Comparison of ENCODE assay signal across 8 cellular contexts in genomic region chr11:106076421-106076922, GRCh38. TPM values are rescaled to one million over a fixed set of nuclear protein-coding genes. Genes with fewer than 3 reads are reported as not detected.
A peak's percentile ranks its signal among the peaks of the same experiment; 100 is the strongest.
DNase-seq lines count a peak whose midpoint lies in the region; ATAC-seq and TF ChIP-seq lines count a peak whose summit lies in the region.

No MANE protein-coding gene starts in this region.

- H3K27ac ChIP-seq in Peyer's patch (peak overlapping the region; percentile 92 to 97 (median 94)), duodenal mucosa (ENCODE audit: low read depth, low read length) (peak overlapping the region; percentile 91)

- POLR2A ChIA-PET in activated CD4-positive, alpha-beta T cell treated with anti-CD3 and anti-CD28 coated beads, Interleukin-2, amount 10 ng/mL, durations not matched to agents 7 days and 5 days (lab: Charles Lee): no interaction called here

- no peaks in the 10 kb centered on the region for H3K9me3 Mint-ChIP-seq in activated CD4-positive, alpha-beta T cell treated with anti-CD3 and anti-CD28 coated beads, Interleukin-2, amount 10 ng/mL, durations not matched to agents 7 days and 5 days
- H3K9me3 Mint-ChIP-seq in naive B cell: no peaks in the 10 kb centered on the region

- H3K4me3 Mint-ChIP-seq in activated CD4-positive, alpha-beta T cell treated with anti-CD3 and anti-CD28 coated beads, Interleukin-2, amount 10 ng/mL, durations not matched to agents 7 days and 5 days: peak overlapping the region; percentile 95
- peak overlapping the region; percentile 91 to 100 (median 98) for H3K4me3 Mint-ChIP-seq in naive B cell

- H3K9me3 ChIP-seq in Peyer's patch: no peaks in the 10 kb centered on the region
- no peaks in the 10 kb centered on the region for H3K9me3 ChIP-seq in duodenal mucosa (ENCODE audit: control insufficient read depth in 1 of 2, low read length in 2 of 2)

- H3K4me1 Mint-ChIP-seq in activated CD4-positive, alpha-beta T cell treated with anti-CD3 and anti-CD28 coated beads, Interleukin-2, amount 10 ng/mL, durations not matched to agents 7 days and 5 days: peaks cover 47% of the 10 kb centered on the region
- H3K4me1 Mint-ChIP-seq in naive B cell: peaks cover 28 to 34% (median 30%) of the 10 kb centered on the region in 3 donors

- DNase-seq in activated CD4-positive, alpha-beta T cell treated with anti-CD3 and anti-CD28 coated beads, Interleukin-2, amount 10 ng/mL, durations not matched to agents 7 days and 5 days: peak; percentile 12
- no peak for DNase-seq in activated CD4-positive, alpha-beta T cell treated with anti-CD3 and anti-CD28 coated beads for 4 hours
- DNase-seq in Peyer's patch: peak in 2 of 3 donors; percentile 50 to 55
- DNase-seq in naive B cell: peak; percentile 3
- no peak for DNase-seq in HuH-7.5 (ENCODE audit: low spot score)

- H3K4me3 ChIP-seq in Peyer's patch (peak overlapping the region; percentile 73 to 93 (median 88)), duodenal mucosa (ENCODE audit: low read depth in 1 of 2, low read length in 2 of 2) (peak overlapping the region; percentile 94 to 98)

- H3K36me3 Mint-ChIP-seq in activated CD4-positive, alpha-beta T cell treated with anti-CD3 and anti-CD28 coated beads, Interleukin-2, amount 10 ng/mL, durations not matched to agents 7 days and 5 days (ENCODE audit: low read depth): peaks cover 20% of the 10 kb centered on the region
- peaks cover 0 to 12% of the 10 kb centered on the region in 2 donors for H3K36me3 Mint-ChIP-seq in naive B cell

- peaks cover 0 to 16% (median 0%) of the 10 kb centered on the region in 3 donors for H3K36me3 ChIP-seq in Peyer's patch
- peaks cover 9 to 16% of the 10 kb centered on the region in 2 donors for H3K36me3 ChIP-seq in duodenal mucosa (ENCODE audit: control insufficient read depth in 1 of 2, insufficient read depth in 2 of 2, low read length in 2 of 2)

- H3K9ac ChIP-seq in duodenal mucosa (ENCODE audit: low read depth in 1 of 2, low read length in 2 of 2): peak overlapping the region; percentile 89 to 99

- no peaks in the 10 kb centered on the region for H3K27me3 Mint-ChIP-seq in activated CD4-positive, alpha-beta T cell treated with anti-CD3 and anti-CD28 coated beads, Interleukin-2, amount 10 ng/mL, durations not matched to agents 7 days and 5 days
- no peaks in the 10 kb centered on the region for H3K27me3 Mint-ChIP-seq in naive B cell

- H3K27me3 ChIP-seq in Peyer's patch (no peaks in the 10 kb centered on the region), duodenal mucosa (ENCODE audit: control insufficient read depth in 1 of 2, insufficient read depth in 2 of 2, low read length in 2 of 2) (no peaks in the 10 kb centered on the region)

- peak overlapping the region; percentile 91 for H3K27ac Mint-ChIP-seq in activated CD4-positive, alpha-beta T cell treated with anti-CD3 and anti-CD28 coated beads, Interleukin-2, amount 10 ng/mL, durations not matched to agents 7 days and 5 days
- H3K27ac Mint-ChIP-seq in naive B cell: peak overlapping the region; percentile 93 to 99 (median 98)

- TF ChIP-seq CTCF in Peyer's patch (IDR thresholded peaks at IDR 0.05): no peak

- peaks cover 0 to 21% (median 9%) of the 10 kb centered on the region in 4 donors for H3K4me1 ChIP-seq in Peyer's patch
- H3K4me1 ChIP-seq in duodenal mucosa (ENCODE audit: control insufficient read depth in 1 of 2, insufficient read depth in 2 of 2, low read length in 2 of 2): peaks cover 17 to 21% of the 10 kb centered on the region in 2 donors

- no peak for TF ChIP-seq POLR2A in Peyer's patch (IDR thresholded peaks at IDR 0.05)

- ATAC-seq in naive B cell (ENCODE audit: low read depth in 2 of 2): no peak
- no peak for ATAC-seq in GM19324 (IDR thresholded peaks at IDR 0.05; ENCODE audit: low FRiP score, unreplicated experiment)
- no peak for ATAC-seq in HG03439 (IDR thresholded peaks at IDR 0.05; ENCODE audit: unreplicated experiment)

- CTCF ChIA-PET in activated CD4-positive, alpha-beta T cell treated with anti-CD3 and anti-CD28 coated beads, Interleukin-2, amount 10 ng/mL, durations not matched to agents 7 days and 5 days (lab: Charles Lee): interaction anchor here (0.9 to 1.2 kb wide), 5 partner anchors 13 to 69 kb away, joined by 3 to 4 read pairs (median 3); no protein-coding TSS in a partner anchor

RNA-seq across cellular contexts. Expression of gene KBTBD3, which starts 0.7 kb away (rescaled TPM):
- total RNA-seq in activated CD4-positive, alpha-beta T cell treated with anti-CD3 and anti-CD28 coated beads, Interleukin-2, amount 10 ng/mL, durations not matched to agents 7 days and 5 days: 1 to 10 TPM; 7.5 to 8.6 TPM
- total RNA-seq in Peyer's patch: 10 to 100 TPM in 3 of 4 donors, 1 to 10 TPM in 1; 1.7 to 15.4 (median 11.9) TPM
- polyA plus RNA-seq in naive B cell (ENCODE audit: low read depth in 6 of 6): 10 to 100 TPM in 3 of 6 donors, 1 to 10 TPM in 3; 6.3 to 18.7 (median 9.3) TPM

RNA-seq across cellular contexts. Expression of gene AASDHPPT, which starts 1.0 kb away (rescaled TPM):
- total RNA-seq in activated CD4-positive, alpha-beta T cell treated with anti-CD3 and anti-CD28 coated beads, Interleukin-2, amount 10 ng/mL, durations not matched to agents 7 days and 5 days: 10 to 100 TPM; 30.5 to 35.2 TPM
- 10 to 100 TPM; 17.9 to 25.6 (median 22.6) TPM for total RNA-seq in Peyer's patch
- 10 to 100 TPM; 20.3 to 55.5 (median 41.7) TPM for polyA plus RNA-seq in naive B cell (ENCODE audit: low read depth in 6 of 6)

RNA-seq across cellular contexts. Expression of gene MSANTD4, which starts 54.4 kb away (rescaled TPM):
- total RNA-seq in activated CD4-positive, alpha-beta T cell treated with anti-CD3 and anti-CD28 coated beads, Interleukin-2, amount 10 ng/mL, durations not matched to agents 7 days and 5 days: 10 to 100 TPM; 15.1 to 15.4 TPM
- total RNA-seq in Peyer's patch: 10 to 100 TPM in 3 of 4 donors, 1 to 10 TPM in 1; 6.9 to 79.2 (median 12.8) TPM
- 1 to 10 TPM in 5 of 6 donors, not detected in 1; 3.7 to 7.7 (median 3.8) TPM for polyA plus RNA-seq in naive B cell (ENCODE audit: low read depth in 6 of 6)

Comparison
In these comparisons a context has a peak if more than half of its experiments do, and no peak if none do; other contexts are left out.
1. DNase-seq: peak in activated CD4-positive, alpha-beta T cell treated with anti-CD3 and anti-CD28 coated beads, Interleukin-2, amount 10 ng/mL, durations not matched to agents 7 days and 5 days (single experiment), Peyer's patch (2 of 3) and naive B cell (single experiment); none in activated CD4-positive, alpha-beta T cell treated with anti-CD3 and anti-CD28 coated beads for 4 hours (0 of 2) and HuH-7.5 (single experiment).